ENCODE assay signal across 26 cellular contexts in the genomic region with DNA sequence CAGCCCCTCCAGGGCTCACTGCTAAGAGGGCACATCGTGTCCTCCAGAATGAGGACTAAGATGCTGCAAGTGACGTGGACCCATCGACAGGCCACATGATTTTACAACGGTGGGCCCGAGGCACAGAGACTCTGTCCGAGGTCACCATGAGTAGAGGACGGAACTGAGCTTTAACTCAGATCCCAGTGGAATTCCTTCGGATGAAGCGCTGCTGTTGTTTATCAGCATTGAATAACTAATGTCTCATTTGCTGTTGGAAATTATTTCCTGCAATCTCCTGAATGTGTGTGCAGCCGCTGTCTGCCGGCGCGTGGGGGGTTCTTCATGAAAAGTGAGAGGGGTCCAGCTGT. TPM values are rescaled to one million over a fixed set of nuclear protein-coding genes. Genes with fewer than 3 reads are reported as not detected.
DNase-seq lines count a peak whose midpoint lies in the region; ATAC-seq, FAIRE-seq and TF ChIP-seq lines count a peak whose summit lies in the region.
"Had no signal": no experiment of that assay in that cellular context is flagged by ENCODE, and none has a peak within 500 bp of the region (broad histone marks: within the 10 kb centered on the region; RNA-seq: fewer than 3 reads in every experiment).

No MANE protein-coding gene starts in this region.

- no peak for FAIRE-seq in astrocyte (lab: Jason Lieb, UNC)
- FAIRE-seq: G401.6, H54 had no signal

- H3K36me3 Mint-ChIP-seq in astrocyte (ENCODE audit: low read depth, unreplicated experiment), result no peaks in the 10 kb centered on the region
- H3K36me3 Mint-ChIP-seq in neural crest cell (ENCODE audit: low read depth), result no peaks in the 10 kb centered on the region

- DNase-seq in cardiac septum (ENCODE audit: low spot score), result peak; percentile 51
- DNase-seq in right cardiac atrium, result no peak
- DNase-seq in astrocyte (ENCODE audit: low read depth), result no peak
- DNase-seq in neural crest cell (ENCODE audit: low read depth, low spot score), result no peak
- no peak for DNase-seq in NCI-H1694 (lab: John Stamatoyannopoulos, UW)
- DNase-seq in superior temporal gyrus (ENCODE audit: extremely low spot score), result no peak
- no peak for DNase-seq in NCI-H1092 treated with DMSO at 0.1 percent for 48 hours (lab: John Stamatoyannopoulos, UW)
- DNase-seq: C1 segment of cervical spinal cord; CD4-positive, alpha-beta memory T cell; COR-L47; DMS53; IMR-90; KG1; NCI-H1105; NCI-H1436 treated with DMSO at 0.1 percent for 48 hours; NCI-H2029; NCI-H446 treated with DMSO at 0.1 percent for 48 hours; PC-9 had no signal

- no peak overlapping the region for H3K27ac ChIP-seq in right cardiac atrium (ENCODE audit: low read length)
- no peak overlapping the region for H3K27ac ChIP-seq in astrocyte (ENCODE audit: low read depth, low read length)
- H3K27ac ChIP-seq: PC-9, SJSA1 had no signal

- no peaks in the 10 kb centered on the region for H3K4me1 ChIP-seq in right cardiac atrium (ENCODE audit: control insufficient read depth, insufficient read depth, low read length)
- peaks cover 3% of the 10 kb centered on the region for H3K4me1 ChIP-seq in astrocyte (ENCODE audit: insufficient read depth, low read length)

- H3K9ac ChIP-seq in astrocyte (ENCODE audit: low read length), result no peak overlapping the region

- no peaks in the 10 kb centered on the region for H3K79me2 ChIP-seq in astrocyte (ENCODE audit: insufficient read depth, low read length)

- peak overlapping the region; percentile 41 for H3K27ac Mint-ChIP-seq in astrocyte (ENCODE audit: unreplicated experiment)
- H3K27ac Mint-ChIP-seq in neural crest cell (ENCODE audit: unreplicated experiment), result peak overlapping the region; percentile 31

- WGBS in right cardiac atrium, result 51% methylated on average over 13 of the region's 13 CpGs

- H3K4me1 Mint-ChIP-seq in astrocyte (ENCODE audit: low read depth, unreplicated experiment) (peaks cover 10% of the 10 kb centered on the region), neural crest cell (peaks cover 30% of the 10 kb centered on the region)

- no peaks in the 10 kb centered on the region for H3K27me3 ChIP-seq in right cardiac atrium (ENCODE audit: control insufficient read depth, insufficient read depth)
- H3K27me3 ChIP-seq in astrocyte (ENCODE audit: insufficient read depth, low read length), result no peaks in the 10 kb centered on the region
- H3K27me3 ChIP-seq: SJSA1 had no signal

- no peak overlapping the region for H3K4me3 ChIP-seq in right cardiac atrium (ENCODE audit: low read length)
- H3K4me3 ChIP-seq in astrocyte (ENCODE audit: insufficient read depth, low read depth, low read length), result no peak overlapping the region
- H3K4me3 ChIP-seq: PC-9, SJSA1 had no signal

- H3K4me3 Mint-ChIP-seq in astrocyte (ENCODE audit: unreplicated experiment) (no peak overlapping the region), neural crest cell (no peak overlapping the region)
- H3K4me3 Mint-ChIP-seq: CD4-positive, alpha-beta memory T cell had no signal

- TF ChIP-seq CTCF in astrocyte (IDR thresholded peaks at IDR 0.05; ENCODE audit: insufficient read depth, low read depth, low read length), result no peak
- TF ChIP-seq CTCF in neural crest cell (conservative IDR thresholded peaks at IDR 0.05), result no peak

- H3K27me3 Mint-ChIP-seq in astrocyte (ENCODE audit: low read depth, unreplicated experiment) (no peaks in the 10 kb centered on the region), neural crest cell (ENCODE audit: low read depth) (no peaks in the 10 kb centered on the region)
- H3K27me3 Mint-ChIP-seq: CD4-positive, alpha-beta memory T cell had no signal

- no peak for ATAC-seq in right cardiac atrium
- no peak for ATAC-seq in GM19452 (IDR thresholded peaks at IDR 0.05; ENCODE audit: unreplicated experiment)
- ATAC-seq: Right ventricle myocardium inferior had no signal

- no peaks in the 10 kb centered on the region for H3K9me3 Mint-ChIP-seq in astrocyte (ENCODE audit: unreplicated experiment)
- no peaks in the 10 kb centered on the region for H3K9me3 Mint-ChIP-seq in neural crest cell
- H3K9me3 Mint-ChIP-seq: CD4-positive, alpha-beta memory T cell had no signal

- H3K9me3 ChIP-seq in right cardiac atrium (ENCODE audit: control insufficient read depth, low read length) (no peaks in the 10 kb centered on the region), astrocyte (ENCODE audit: insufficient read depth, low read depth, low read length) (no peaks in the 10 kb centered on the region)
- H3K9me3 ChIP-seq: SJSA1 had no signal

- H2AFZ ChIP-seq in astrocyte (ENCODE audit: low read depth, low read length), result no peak overlapping the region
- H2AFZ ChIP-seq: PC-9 had no signal

- intact Hi-C loops in cardiac septum (cut with DNase I) (loop anchor here (5.0 kb wide), 1 partner anchor 152 kb away; no protein-coding TSS in a partner anchor), right cardiac atrium (cut with DNase I) (loop anchor here in 1 of 4 donors (5.0 kb wide), 1 partner anchor 307 kb away; no protein-coding TSS in a partner anchor)

- no peaks in the 10 kb centered on the region for H4K20me1 ChIP-seq in astrocyte (ENCODE audit: insufficient read depth, low read length)

- H3K36me3 ChIP-seq in astrocyte (ENCODE audit: insufficient read depth, low read length), result no peaks in the 10 kb centered on the region
- H3K36me3 ChIP-seq: SJSA1 had no signal

- H3K4me2 ChIP-seq in astrocyte (ENCODE audit: low read length), result no peak overlapping the region
- H3K4me2 ChIP-seq: PC-9 had no signal

RNA-seq across cellular contexts. Expression of a gene that starts 41.8 kb away (rescaled TPM):
- total RNA-seq in cardiac septum (not detected), right cardiac atrium (not detected), astrocyte (0.43 TPM in 1 of 2 replicates, not detected in the other), neural crest cell (0.65 and 1.0 TPM in 2 replicates)
- not detected for polyA plus RNA-seq in right cardiac atrium
- total RNA-seq: A172; CD4-positive, alpha-beta memory T cell; IMR-90; Right ventricle myocardium inferior; SJSA1 had no signal
- polyA plus RNA-seq: AG04450; CD4-positive, alpha-beta memory T cell; IMR-90 had no signal

RNA-seq across cellular contexts. Expression of a gene that starts 50.5 kb away (rescaled TPM):
- total RNA-seq in cardiac septum (not detected), right cardiac atrium (under 1 TPM; 0.15 to 0.29 (median 0.25) TPM), astrocyte (not detected in 2 replicates), neural crest cell (not detected in 2 replicates)
- 0.07 TPM for polyA plus RNA-seq in right cardiac atrium
- total RNA-seq: A172, IMR-90, PC-9, Right ventricle myocardium inferior, RPMI7951, SJSA1 had no signal
- polyA plus RNA-seq: AG04450, IMR-90 had no signal

RNA-seq across cellular contexts. Expression of a gene that starts 58.3 kb away (rescaled TPM):
- not detected for total RNA-seq in cardiac septum
- not detected for total RNA-seq in right cardiac atrium
- not detected for polyA plus RNA-seq in right cardiac atrium
- not detected in 2 replicates for total RNA-seq in astrocyte
- total RNA-seq in neural crest cell, result not detected in 2 replicates
- total RNA-seq: IMR-90, Right ventricle myocardium inferior, RPMI7951 had no signal
- polyA plus RNA-seq: AG04450, IMR-90 had no signal

RNA-seq across cellular contexts. Expression of a gene that starts 59.5 kb away (rescaled TPM):
- total RNA-seq in cardiac septum, result 6.7 TPM
- total RNA-seq in right cardiac atrium, result 1 to 10 TPM; 2.7 to 2.9 (median 2.9) TPM
- 1.9 TPM for polyA plus RNA-seq in right cardiac atrium
- 5.8 and 6.9 TPM in 2 replicates for total RNA-seq in astrocyte
- total RNA-seq in neural crest cell, result 9.1 and 9.9 TPM in 2 replicates
